ENCODE assay signal across 1 cellular context in genomic region chr3:8652323-8652987, GRCh38.
TF ChIP-seq lines count a peak whose summit lies in the region.

No MANE protein-coding gene starts in this region.

TF ChIP-seq in HepG2, 621 proteins besides CTCF, POLR2A, EP300 and RAD21 (continued from another document and continues in another):
- TF ChIP-seq SMAD3 (CRISPR knock-in tag; IDR thresholded peaks at IDR 0.05) (no peak), CHCHD3 (CRISPR knock-in tag; IDR thresholded peaks at IDR 0.05) (no peak), ZNF598 (CRISPR knock-in tag; IDR thresholded peaks at IDR 0.05; ENCODE audit: borderline replicate concordance) (no peak), ELK4 (CRISPR knock-in tag; IDR thresholded peaks at IDR 0.05; ENCODE audit: borderline replicate concordance) (no peak), ARID2 (CRISPR knock-in tag; IDR thresholded peaks at IDR 0.05; ENCODE audit: borderline replicate concordance) (no peak), CHD4 (IDR thresholded peaks at IDR 0.05; ENCODE audit: borderline replicate concordance, low read length) (peak; percentile 38; the same call in 1 of the 2 replicates), SUZ12 (IDR thresholded peaks at IDR 0.05; ENCODE audit: low read depth, low read length) (no peak), ZNF329 (CRISPR knock-in tag; IDR thresholded peaks at IDR 0.05; ENCODE audit: low read depth) (no peak), SNAPC2 (CRISPR knock-in tag; IDR thresholded peaks at IDR 0.05) (0 out of 2 replicates have a peak, but pooled peaks have one; percentile 13), HNRNPUL1 (IDR thresholded peaks at IDR 0.05; ENCODE audit: low read depth, low read length) (no peak), KAT7 (CRISPR knock-in tag; IDR thresholded peaks at IDR 0.05; ENCODE audit: borderline replicate concordance) (no peak), ASH2L (IDR thresholded peaks at IDR 0.05; ENCODE audit: insufficient read length, low read depth, low read length) (peak; percentile 69), E2F5 (CRISPR knock-in tag; conservative IDR thresholded peaks at IDR 0.05) (no peak), MATR3 (CRISPR knock-in tag; IDR thresholded peaks at IDR 0.05) (no peak), ZMAT3 (CRISPR knock-in tag; conservative IDR thresholded peaks at IDR 0.05) (no peak), FOXJ3 (CRISPR knock-in tag; IDR thresholded peaks at IDR 0.05; ENCODE audit: borderline replicate concordance) (no peak), ZBTB1 (CRISPR knock-in tag; IDR thresholded peaks at IDR 0.05; ENCODE audit: borderline replicate concordance) (no peak), ZNF256 (CRISPR knock-in tag; conservative IDR thresholded peaks at IDR 0.05) (no peak), AGO1 (IDR thresholded peaks at IDR 0.05; ENCODE audit: low read depth, low read length, poor library complexity, severe bottlenecking) (no peak), ZFY (CRISPR knock-in tag; IDR thresholded peaks at IDR 0.05) (no peak), ERF (CRISPR knock-in tag; IDR thresholded peaks at IDR 0.05) (no peak), ZNF205 (CRISPR knock-in tag; IDR thresholded peaks at IDR 0.05) (no peak), PRDM4 (CRISPR knock-in tag; IDR thresholded peaks at IDR 0.05; ENCODE audit: borderline replicate concordance) (no peak), CREM (IDR thresholded peaks at IDR 0.05) (0 out of 2 replicates have a peak, but pooled peaks have one; percentile 7), CREM (CRISPR knock-in tag; IDR thresholded peaks at IDR 0.05) (no peak), DNMT1 (CRISPR knock-in tag; IDR thresholded peaks at IDR 0.05) (no peak), CREB1 (IDR thresholded peaks at IDR 0.05) (no peak), CREB1 (CRISPR knock-in tag; IDR thresholded peaks at IDR 0.05) (peak; percentile 5; the same call in 1 of the 2 replicates), HNF4G (IDR thresholded peaks at IDR 0.05; ENCODE audit: borderline replicate concordance, low read depth, low read length) (no peak), HNF4G (CRISPR knock-in tag; IDR thresholded peaks at IDR 0.05; ENCODE audit: borderline replicate concordance, low read depth) (no peak), PHF21A (CRISPR knock-in tag; IDR thresholded peaks at IDR 0.05) (0 out of 2 replicates have a peak, but pooled peaks have one; percentile 8), NFKB2 (CRISPR knock-in tag; IDR thresholded peaks at IDR 0.05; ENCODE audit: borderline replicate concordance) (no peak), ZKSCAN1 (IDR thresholded peaks at IDR 0.05; ENCODE audit: low read length) (0 out of 2 replicates have a peak, but pooled peaks have one; percentile 2), TARDBP (CRISPR knock-in tag; IDR thresholded peaks at IDR 0.05) (peak; percentile 14; the same call in 1 of the 2 replicates), YEATS2 (CRISPR knock-in tag; IDR thresholded peaks at IDR 0.05; ENCODE audit: borderline replicate concordance) (no peak), NFATC3 (CRISPR knock-in tag; IDR thresholded peaks at IDR 0.05) (no peak), SP2 (CRISPR knock-in tag; IDR thresholded peaks at IDR 0.05) (no peak), ZNF543 (CRISPR knock-in tag; IDR thresholded peaks at IDR 0.05) (0 out of 2 replicates have a peak, but pooled peaks have one; percentile 8), ISL2 (CRISPR knock-in tag; IDR thresholded peaks at IDR 0.05) (no peak), HMGXB4 (CRISPR knock-in tag; IDR thresholded peaks at IDR 0.05; ENCODE audit: borderline replicate concordance in 1 of 2, low read depth in 1 of 2) (0 out of 4 replicates have a peak, but pooled peaks of 1 of the 2 experiments have one; percentile 4), BCL6 (CRISPR knock-in tag; IDR thresholded peaks at IDR 0.05) (no peak)
- TF ChIP-seq, protein P1, sequence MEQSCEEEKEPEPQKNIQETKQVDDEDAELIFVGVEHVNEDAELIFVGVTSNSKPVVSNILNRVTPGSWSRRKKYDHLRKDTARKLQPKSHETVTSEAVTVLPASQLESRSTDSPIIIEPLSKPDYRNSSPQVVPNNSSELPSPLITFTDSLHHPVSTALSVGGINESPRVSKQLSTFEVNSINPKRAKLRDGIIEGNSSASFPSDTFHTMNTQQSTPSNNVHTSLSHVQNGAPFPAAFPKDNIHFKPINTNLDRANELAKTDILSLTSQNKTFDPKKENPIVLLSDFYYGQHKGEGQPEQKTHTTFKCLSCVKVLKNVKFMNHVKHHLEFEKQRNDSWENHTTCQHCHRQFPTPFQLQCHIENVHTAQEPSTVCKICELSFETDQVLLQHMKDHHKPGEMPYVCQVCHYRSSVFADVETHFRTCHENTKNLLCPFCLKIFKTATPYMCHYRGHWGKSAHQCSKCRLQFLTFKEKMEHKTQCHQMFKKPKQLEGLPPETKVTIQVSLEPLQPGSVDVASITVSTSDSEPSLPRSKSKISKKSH (CRISPR knock-in tag; IDR thresholded peaks at IDR 0.05; ENCODE audit: borderline replicate concordance) = no peak
- TF ChIP-seq, protein P2, sequence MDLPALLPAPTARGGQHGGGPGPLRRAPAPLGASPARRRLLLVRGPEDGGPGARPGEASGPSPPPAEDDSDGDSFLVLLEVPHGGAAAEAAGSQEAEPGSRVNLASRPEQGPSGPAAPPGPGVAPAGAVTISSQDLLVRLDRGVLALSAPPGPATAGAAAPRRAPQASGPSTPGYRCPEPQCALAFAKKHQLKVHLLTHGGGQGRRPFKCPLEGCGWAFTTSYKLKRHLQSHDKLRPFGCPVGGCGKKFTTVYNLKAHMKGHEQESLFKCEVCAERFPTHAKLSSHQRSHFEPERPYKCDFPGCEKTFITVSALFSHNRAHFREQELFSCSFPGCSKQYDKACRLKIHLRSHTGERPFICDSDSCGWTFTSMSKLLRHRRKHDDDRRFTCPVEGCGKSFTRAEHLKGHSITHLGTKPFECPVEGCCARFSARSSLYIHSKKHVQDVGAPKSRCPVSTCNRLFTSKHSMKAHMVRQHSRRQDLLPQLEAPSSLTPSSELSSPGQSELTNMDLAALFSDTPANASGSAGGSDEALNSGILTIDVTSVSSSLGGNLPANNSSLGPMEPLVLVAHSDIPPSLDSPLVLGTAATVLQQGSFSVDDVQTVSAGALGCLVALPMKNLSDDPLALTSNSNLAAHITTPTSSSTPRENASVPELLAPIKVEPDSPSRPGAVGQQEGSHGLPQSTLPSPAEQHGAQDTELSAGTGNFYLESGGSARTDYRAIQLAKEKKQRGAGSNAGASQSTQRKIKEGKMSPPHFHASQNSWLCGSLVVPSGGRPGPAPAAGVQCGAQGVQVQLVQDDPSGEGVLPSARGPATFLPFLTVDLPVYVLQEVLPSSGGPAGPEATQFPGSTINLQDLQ (CRISPR knock-in tag; IDR thresholded peaks at IDR 0.05) = no peak
- TF ChIP-seq, protein P3, sequence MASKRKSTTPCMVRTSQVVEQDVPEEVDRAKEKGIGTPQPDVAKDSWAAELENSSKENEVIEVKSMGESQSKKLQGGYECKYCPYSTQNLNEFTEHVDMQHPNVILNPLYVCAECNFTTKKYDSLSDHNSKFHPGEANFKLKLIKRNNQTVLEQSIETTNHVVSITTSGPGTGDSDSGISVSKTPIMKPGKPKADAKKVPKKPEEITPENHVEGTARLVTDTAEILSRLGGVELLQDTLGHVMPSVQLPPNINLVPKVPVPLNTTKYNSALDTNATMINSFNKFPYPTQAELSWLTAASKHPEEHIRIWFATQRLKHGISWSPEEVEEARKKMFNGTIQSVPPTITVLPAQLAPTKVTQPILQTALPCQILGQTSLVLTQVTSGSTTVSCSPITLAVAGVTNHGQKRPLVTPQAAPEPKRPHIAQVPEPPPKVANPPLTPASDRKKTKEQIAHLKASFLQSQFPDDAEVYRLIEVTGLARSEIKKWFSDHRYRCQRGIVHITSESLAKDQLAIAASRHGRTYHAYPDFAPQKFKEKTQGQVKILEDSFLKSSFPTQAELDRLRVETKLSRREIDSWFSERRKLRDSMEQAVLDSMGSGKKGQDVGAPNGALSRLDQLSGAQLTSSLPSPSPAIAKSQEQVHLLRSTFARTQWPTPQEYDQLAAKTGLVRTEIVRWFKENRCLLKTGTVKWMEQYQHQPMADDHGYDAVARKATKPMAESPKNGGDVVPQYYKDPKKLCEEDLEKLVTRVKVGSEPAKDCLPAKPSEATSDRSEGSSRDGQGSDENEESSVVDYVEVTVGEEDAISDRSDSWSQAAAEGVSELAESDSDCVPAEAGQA (IDR thresholded peaks at IDR 0.05; ENCODE audit: low read depth) = 0 out of 2 replicates have a peak, but pooled peaks have one; percentile 9
- TF ChIP-seq, protein P3 (CRISPR knock-in tag; IDR thresholded peaks at IDR 0.05; ENCODE audit: borderline replicate concordance) = no peak
- TF ChIP-seq, protein P4, sequence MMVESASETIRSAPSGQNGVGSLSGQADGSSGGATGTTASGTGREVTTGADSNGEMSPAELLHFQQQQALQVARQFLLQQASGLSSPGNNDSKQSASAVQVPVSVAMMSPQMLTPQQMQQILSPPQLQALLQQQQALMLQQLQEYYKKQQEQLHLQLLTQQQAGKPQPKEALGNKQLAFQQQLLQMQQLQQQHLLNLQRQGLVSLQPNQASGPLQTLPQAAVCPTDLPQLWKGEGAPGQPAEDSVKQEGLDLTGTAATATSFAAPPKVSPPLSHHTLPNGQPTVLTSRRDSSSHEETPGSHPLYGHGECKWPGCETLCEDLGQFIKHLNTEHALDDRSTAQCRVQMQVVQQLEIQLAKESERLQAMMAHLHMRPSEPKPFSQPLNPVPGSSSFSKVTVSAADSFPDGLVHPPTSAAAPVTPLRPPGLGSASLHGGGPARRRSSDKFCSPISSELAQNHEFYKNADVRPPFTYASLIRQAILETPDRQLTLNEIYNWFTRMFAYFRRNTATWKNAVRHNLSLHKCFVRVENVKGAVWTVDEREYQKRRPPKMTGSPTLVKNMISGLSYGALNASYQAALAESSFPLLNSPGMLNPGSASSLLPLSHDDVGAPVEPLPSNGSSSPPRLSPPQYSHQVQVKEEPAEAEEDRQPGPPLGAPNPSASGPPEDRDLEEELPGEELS (CRISPR knock-in tag; IDR thresholded peaks at IDR 0.05) = no peak
